8 cellular contexts compared by ENCODE assay signal in the genomic region with DNA sequence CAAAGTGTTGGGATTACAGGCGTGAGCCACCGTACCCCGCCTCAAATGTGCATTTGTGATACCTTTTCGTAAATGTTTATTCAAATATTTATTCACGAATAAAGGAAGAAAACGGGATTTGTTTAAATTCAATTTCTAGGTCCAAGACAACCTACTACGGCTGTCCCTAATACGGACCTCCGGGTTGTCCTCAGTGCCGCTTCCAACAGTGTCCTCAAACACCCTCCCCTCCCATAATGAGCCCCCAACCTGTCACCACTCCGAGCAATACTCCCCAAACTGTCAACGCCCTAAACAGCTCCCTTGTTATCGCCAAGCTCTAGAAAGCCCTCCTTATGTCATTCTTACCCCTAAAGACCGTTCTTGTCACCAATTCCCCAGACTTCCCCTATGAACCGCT. TPM values are rescaled to one million over a fixed set of nuclear protein-coding genes. Genes with fewer than 3 reads are reported as not detected.
A peak's percentile ranks its signal among the peaks of the same experiment; 100 is the strongest.
DNase-seq lines count a peak whose midpoint lies in the region; ATAC-seq lines count a peak whose summit lies in the region.

No MANE protein-coding gene starts in this region.

- peak; percentile 2 for ATAC-seq in GM21825 (IDR thresholded peaks at IDR 0.05; ENCODE audit: unreplicated experiment)
- no peak for ATAC-seq in HG03342 (IDR thresholded peaks at IDR 0.05; ENCODE audit: unreplicated experiment)

- H3K27ac ChIP-seq in BLaER1 (0 out of 2 replicates have a peak overlapping the region, but pooled peaks have one; percentile 35), SK-N-MC (no peak overlapping the region), skeletal muscle tissue (ENCODE audit: low read depth, low read length) (peak overlapping the region; percentile 84)

- peak overlapping the region; percentile 99 for H3K4me2 ChIP-seq in BLaER1

- peak overlapping the region; percentile 87 for H3K9ac ChIP-seq in BLaER1
- no peak overlapping the region for H3K9ac ChIP-seq in SK-N-MC (ENCODE audit: insufficient read length)
- peak overlapping the region; percentile 71 to 94 (median 93) for H3K9ac ChIP-seq in skeletal muscle tissue (ENCODE audit: low read depth in 1 of 3, low read length in 3 of 3)

- DNase-seq in SK-N-MC (ENCODE audit: low read depth, low spot score) (no peak), globus pallidus (ENCODE audit: low spot score) (peak; percentile 39), glomerular visceral epithelial cell (ENCODE audit: extremely low spot score) (no peak)
- no peak for DNase-seq in stimulated activated CD4-positive, alpha-beta T cell treated with anti-CD3 and anti-CD28 coated beads, Interleukin-2, amount 100 ng/mL, for 24 hours

- H3K9me3 ChIP-seq in BLaER1: no peaks in the 10 kb centered on the region
- H3K9me3 ChIP-seq in SK-N-MC (ENCODE audit: low read depth, low read length): no peaks in the 10 kb centered on the region
- no peaks in the 10 kb centered on the region for H3K9me3 ChIP-seq in skeletal muscle tissue (ENCODE audit: control insufficient read depth in 3 of 3, low read length in 3 of 3)

- H3K27me3 ChIP-seq in BLaER1 (no peaks in the 10 kb centered on the region), skeletal muscle tissue (ENCODE audit: control insufficient read depth in 3 of 3, insufficient read depth in 3 of 3, low read length in 3 of 3) (no peaks in the 10 kb centered on the region)

- H3K36me3 ChIP-seq in BLaER1: peaks cover 33% of the 10 kb centered on the region
- H3K36me3 ChIP-seq in SK-N-MC (ENCODE audit: insufficient read depth, low read length): peaks cover 22% of the 10 kb centered on the region; the same call in 1 of the 2 replicates
- peaks cover 23 to 30% (median 26%) of the 10 kb centered on the region in 3 donors for H3K36me3 ChIP-seq in skeletal muscle tissue (ENCODE audit: control insufficient read depth in 3 of 3, insufficient read depth in 3 of 3, low read length in 3 of 3)

- H3K4me1 ChIP-seq in BLaER1: peaks cover 53% of the 10 kb centered on the region
- peaks cover 24 to 48% (median 33%) of the 10 kb centered on the region in 3 donors for H3K4me1 ChIP-seq in skeletal muscle tissue (ENCODE audit: control insufficient read depth in 3 of 3, insufficient read depth in 3 of 3, low read length in 3 of 3)

- peak overlapping the region; percentile 94 for H3K4me3 ChIP-seq in BLaER1
- H3K4me3 ChIP-seq in SK-N-MC: peak overlapping the region; percentile 87
- H3K4me3 ChIP-seq in skeletal muscle tissue (ENCODE audit: low read length in 3 of 3): peak overlapping the region; percentile 82 to 96 (median 92)

- peaks cover 44% of the 10 kb centered on the region for H4K20me1 ChIP-seq in BLaER1

RNA-seq across cellular contexts. Expression of a gene that starts 0.5 kb away (rescaled TPM):
- total RNA-seq in skeletal muscle tissue: 67.8 TPM

RNA-seq across cellular contexts. Expression of a gene that starts 9.6 kb away (rescaled TPM):
- total RNA-seq in skeletal muscle tissue: 5.7 TPM

RNA-seq across cellular contexts. Expression of a gene that starts 29.7 kb away (rescaled TPM):
- not detected for total RNA-seq in skeletal muscle tissue

RNA-seq across cellular contexts. Expression of a gene that starts 57.4 kb away (rescaled TPM):
- total RNA-seq in skeletal muscle tissue: 32.4 TPM
